In genomic region chr9:135158572-135158937, GRCh38 we compare ENCODE assay signal across 23 cellular contexts.
"Had no signal": no experiment of that assay in that cellular context is flagged by ENCODE, and none has a peak within 500 bp of the region (broad histone marks: within the 10 kb centered on the region; RNA-seq: fewer than 3 reads in every experiment).

No MANE protein-coding gene starts in this region.

- H3K9me3 ChIP-seq: left ventricle myocardium inferior, psoas muscle, stomach, testis, thyroid gland, transverse colon, upper lobe of left lung, vagina had no signal

- DNase-seq: islet precursor cell; left ventricle myocardium inferior; mesendoderm; naive B cell; natural killer cell; psoas muscle; stimulated activated CD4-positive, alpha-beta T cell treated with anti-CD3 and anti-CD28 coated beads, Interleukin-12 subunit alpha, Interleukin-12 subunit beta, amount 100 ng/mL, for 4 hours; stimulated activated CD4-positive, alpha-beta T cell treated with anti-CD3 and anti-CD28 coated beads, Interleukin-15, amount 100 ng/mL, for 24 hours; stimulated activated CD4-positive, alpha-beta T cell treated with anti-CD3 and anti-CD28 coated beads, Interleukin-2, amount 100 ng/mL, for 24 hours; stimulated activated CD4-positive, alpha-beta T cell treated with anti-CD3 and anti-CD28 coated beads, Interleukin-4, amount 100 ng/mL, for 1 hour; stimulated activated naive B cell treated with anti-CD40 and anti-IgM and Interleukin-4, amounts not matched to agents 10 μg/mL and 1 μg/mL and 100 μg/mL, for 72 hours; stimulated activated naive CD8-positive, alpha-beta T cell treated with anti-CD3 and anti-CD28 coated beads, Interleukin-15, Interleukin-2, amounts not matched to agents 100 U/mL and 50 U/mL, for 24 hours; stomach; testis; thyroid gland; transverse colon; upper lobe of left lung had no signal

- H2AFZ ChIP-seq: hepatocyte, parathyroid adenoma had no signal

- H3K79me2 ChIP-seq: hepatocyte, parathyroid adenoma had no signal

- ATAC-seq: natural killer cell; psoas muscle; sciatic nerve; stimulated activated naive B cell treated with anti-CD40 and anti-IgM and Interleukin-4, amounts not matched to agents 10 μg/mL and 1 μg/mL and 100 μg/mL, for 72 hours; stimulated activated naive CD8-positive, alpha-beta T cell treated with anti-CD3 and anti-CD28 coated beads, Interleukin-15, Interleukin-2, amounts not matched to agents 100 U/mL and 50 U/mL, for 24 hours had no signal

- H3K36me3 ChIP-seq: left ventricle myocardium inferior, stomach, thyroid gland, transverse colon, upper lobe of left lung, vagina had no signal

- H3K27ac ChIP-seq: hepatocyte, left ventricle myocardium inferior, parathyroid adenoma, psoas muscle, skin epidermis, stomach, testis, thyroid gland, transverse colon, upper lobe of left lung, vagina had no signal

- H3K4me1 ChIP-seq: left ventricle myocardium inferior, parathyroid adenoma, psoas muscle, stomach, testis, thyroid gland, transverse colon, upper lobe of left lung, vagina had no signal

- H3K9ac ChIP-seq: parathyroid adenoma had no signal

- H3K4me3 ChIP-seq: hepatocyte, left ventricle myocardium inferior, lung, psoas muscle, skin epidermis, stomach, testis, thyroid gland, transverse colon, upper lobe of left lung, vagina had no signal

- H3K27me3 ChIP-seq: hepatocyte, testis, thyroid gland, transverse colon, upper lobe of left lung, vagina had no signal

- H3K4me2 ChIP-seq: hepatocyte had no signal
